Comparison of ENCODE assay signal across 9 cellular contexts in the genomic region with DNA sequence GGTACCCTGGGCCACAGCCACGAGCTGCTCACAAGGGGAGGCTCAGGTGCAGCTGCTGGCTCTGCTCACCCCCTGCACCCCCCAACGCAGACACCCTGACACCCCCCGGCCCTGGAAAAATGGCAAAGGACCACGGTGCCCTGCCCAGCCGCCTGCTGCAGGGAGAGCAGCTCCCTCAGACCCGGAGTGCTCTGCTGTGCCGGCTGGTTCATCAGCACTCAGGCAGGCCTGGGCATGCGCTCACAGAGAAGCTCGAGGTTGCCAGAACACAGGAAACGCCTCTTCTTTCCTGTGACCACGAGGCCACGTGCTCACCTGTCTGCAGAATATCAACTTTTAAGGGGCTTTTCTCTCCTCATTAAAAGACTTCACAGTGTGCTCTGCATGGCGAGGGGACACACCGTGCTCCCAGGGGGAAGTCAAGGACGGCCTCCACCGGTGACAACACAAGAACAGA. TPM values are rescaled to one million over a fixed set of nuclear protein-coding genes. Genes with fewer than 3 reads are reported as not detected.
A peak's percentile ranks its signal among the peaks of the same experiment; 100 is the strongest.
DNase-seq lines count a peak whose midpoint lies in the region; ATAC-seq, FAIRE-seq and TF ChIP-seq lines count a peak whose summit lies in the region.
"Had no signal": no experiment of that assay in that cellular context is flagged by ENCODE, and none has a peak within 500 bp of the region (broad histone marks: within the 10 kb centered on the region; RNA-seq: fewer than 3 reads in every experiment).

No MANE protein-coding gene starts in this region.

- no peak overlapping the region for H2AK5ac ChIP-seq in H9 (ENCODE audit: insufficient read length, low read length)

- TF ChIP-seq CTCF in H9 (conservative IDR thresholded peaks at IDR 0.05) (no peak), astrocyte (IDR thresholded peaks at IDR 0.05; ENCODE audit: insufficient read depth, low read depth, low read length) (no peak), testis (IDR thresholded peaks at IDR 0.05) (no peak), D721Med (IDR thresholded peaks at IDR 0.05; ENCODE audit: insufficient read depth, missing control alignments) (no peak)

- no peak overlapping the region for H2BK20ac ChIP-seq in H9 (ENCODE audit: low read depth, low read length, poor library complexity, severe bottlenecking)

- ATAC-seq in GM19351 (IDR thresholded peaks at IDR 0.05; ENCODE audit: unreplicated experiment) (no peak), GM19324 (IDR thresholded peaks at IDR 0.05; ENCODE audit: low FRiP score, unreplicated experiment) (no peak)

- no peak overlapping the region for H3K9ac ChIP-seq in H9 (ENCODE audit: extremely low read depth, insufficient read length, low read length)
- H3K9ac ChIP-seq in astrocyte (ENCODE audit: low read length): no peak overlapping the region

- H3K4me3 ChIP-seq in astrocyte (ENCODE audit: insufficient read depth, low read depth, low read length): no peak overlapping the region
- no peak overlapping the region for H3K4me3 ChIP-seq in testis
- H3K4me3 ChIP-seq: lung had no signal

- H3K4me3 Mint-ChIP-seq in H9 (no peak overlapping the region), astrocyte (ENCODE audit: unreplicated experiment) (no peak overlapping the region)
- peak overlapping the region; percentile 50 for H3K4me3 Mint-ChIP-seq in T-helper 1 cell treated with Interleukin-12 subunit alpha and Interleukin-12 subunit beta and Interleukin-4 antibody, amounts not matched to agents 30 μg/mL and 1 μg/mL, for 36 hours

- no peaks in the 10 kb centered on the region for H3K23me2 ChIP-seq in H9 (ENCODE audit: insufficient read length, low read depth, low read length, poor library complexity, severe bottlenecking)

- no peak overlapping the region for H4K5ac ChIP-seq in H9 (ENCODE audit: insufficient read length, low read depth, low read length)

- H2AFZ ChIP-seq in H9 (ENCODE audit: low read length): no peak overlapping the region
- no peak overlapping the region for H2AFZ ChIP-seq in astrocyte (ENCODE audit: low read depth, low read length)

- no peak overlapping the region for H3K56ac ChIP-seq in H9 (ENCODE audit: insufficient read length, low read depth, low read length)

- no peaks in the 10 kb centered on the region; a peak in 1 of 5 replicates for H3K9me3 Mint-ChIP-seq in H9
- H3K9me3 Mint-ChIP-seq in T-helper 1 cell treated with Interleukin-12 subunit alpha and Interleukin-12 subunit beta and Interleukin-4 antibody, amounts not matched to agents 30 μg/mL and 1 μg/mL, for 36 hours: no peaks in the 10 kb centered on the region
- H3K9me3 Mint-ChIP-seq in astrocyte (ENCODE audit: unreplicated experiment): no peaks in the 10 kb centered on the region

- H4K20me1 ChIP-seq in H9 (ENCODE audit: control insufficient read depth, insufficient read depth, insufficient read length): no peaks in the 10 kb centered on the region
- peaks cover 32% of the 10 kb centered on the region for H4K20me1 ChIP-seq in astrocyte (ENCODE audit: insufficient read depth, low read length)

- no peak for FAIRE-seq in astrocyte (lab: Jason Lieb, UNC)
- FAIRE-seq in D721Med (lab: Jason Lieb, UNC): no peak

- no peak overlapping the region for H3K23ac ChIP-seq in H9 (ENCODE audit: insufficient read length, low read depth, low read length)

- H3K4me1 Mint-ChIP-seq in H9: peaks cover under 1 to 2% of the 10 kb centered on the region in 2 experiments; a peak in 1 of 4 replicates
- H3K4me1 Mint-ChIP-seq in T-helper 1 cell treated with Interleukin-12 subunit alpha and Interleukin-12 subunit beta and Interleukin-4 antibody, amounts not matched to agents 30 μg/mL and 1 μg/mL, for 36 hours (ENCODE audit: low read depth): peaks cover 9% of the 10 kb centered on the region
- H3K4me1 Mint-ChIP-seq in astrocyte (ENCODE audit: low read depth, unreplicated experiment): peaks cover 4% of the 10 kb centered on the region

- H2BK120ac ChIP-seq in H9 (ENCODE audit: low read depth, low read length, poor library complexity, severe bottlenecking): no peak overlapping the region

- H3K14ac ChIP-seq in H9 (ENCODE audit: insufficient read depth, low read length): no peak overlapping the region

- H3K4me2 ChIP-seq in H9 (ENCODE audit: insufficient read depth, insufficient read length, low read length) (no peak overlapping the region), astrocyte (ENCODE audit: low read length) (no peak overlapping the region)

- H4K91ac ChIP-seq in H9 (ENCODE audit: insufficient read length, low read depth, low read length): no peak overlapping the region

- no peaks in the 10 kb centered on the region for H3K79me2 ChIP-seq in H9 (ENCODE audit: insufficient read depth, low read length)
- no peaks in the 10 kb centered on the region for H3K79me2 ChIP-seq in astrocyte (ENCODE audit: insufficient read depth, low read length)

- H3K27me3 Mint-ChIP-seq in H9 (ENCODE audit: low read depth) (peaks cover 13% of the 10 kb centered on the region), astrocyte (ENCODE audit: low read depth, unreplicated experiment) (no peaks in the 10 kb centered on the region)
- no peaks in the 10 kb centered on the region for H3K27me3 Mint-ChIP-seq in T-helper 1 cell treated with Interleukin-12 subunit alpha and Interleukin-12 subunit beta and Interleukin-4 antibody, amounts not matched to agents 30 μg/mL and 1 μg/mL, for 36 hours (ENCODE audit: low read depth)

- H3K18ac ChIP-seq in H9 (ENCODE audit: insufficient read length, low read depth, low read length): no peak overlapping the region

- H3K27me3 ChIP-seq in H9 (ENCODE audit: insufficient read depth, low read length): no peaks in the 10 kb centered on the region
- peaks cover 3% of the 10 kb centered on the region for H3K27me3 ChIP-seq in astrocyte (ENCODE audit: insufficient read depth, low read length)
- no peaks in the 10 kb centered on the region for H3K27me3 ChIP-seq in testis

- H3K9me3 ChIP-seq in H9 (ENCODE audit: control insufficient read depth, low read depth, low read length): no peaks in the 10 kb centered on the region
- H3K9me3 ChIP-seq in astrocyte (ENCODE audit: insufficient read depth, low read depth, low read length): no peaks in the 10 kb centered on the region
- H3K9me3 ChIP-seq in testis: no peaks in the 10 kb centered on the region

- peaks cover 1% of the 10 kb centered on the region for H3K36me3 ChIP-seq in astrocyte (ENCODE audit: insufficient read depth, low read length)
- H3K36me3 ChIP-seq in testis (ENCODE audit: low read depth, missing control alignments): no peaks in the 10 kb centered on the region

- no peak overlapping the region for H3K4ac ChIP-seq in H9 (ENCODE audit: low read depth, low read length)

- H3K27ac Mint-ChIP-seq in H9 (peak overlapping the region in 2 of 3 experiments; percentile 85 to 89; a peak in 4 of 7 replicates), astrocyte (ENCODE audit: unreplicated experiment) (peak overlapping the region; percentile 53)
- peak overlapping the region; percentile 78 for H3K27ac Mint-ChIP-seq in T-helper 1 cell treated with Interleukin-12 subunit alpha and Interleukin-12 subunit beta and Interleukin-4 antibody, amounts not matched to agents 30 μg/mL and 1 μg/mL, for 36 hours

- intact Hi-C loops in testis (cut with DNase I; ENCODE audit: low total_unique reads): no loop called here

- H3T11ph ChIP-seq in H9 (ENCODE audit: low read length): no peak overlapping the region

- no peaks in the 10 kb centered on the region for H3K79me1 ChIP-seq in H9 (ENCODE audit: insufficient read depth, low read depth, low read length, poor library complexity, severe bottlenecking)

- peaks cover 7 to 37% (median 33%) of the 10 kb centered on the region in 3 experiments; a peak in 6 of 7 replicates for H3K36me3 Mint-ChIP-seq in H9 (ENCODE audit: insufficient read depth in 1 of 3, low read depth in 3 of 3)
- peaks cover 12% of the 10 kb centered on the region for H3K36me3 Mint-ChIP-seq in T-helper 1 cell treated with Interleukin-12 subunit alpha and Interleukin-12 subunit beta and Interleukin-4 antibody, amounts not matched to agents 30 μg/mL and 1 μg/mL, for 36 hours (ENCODE audit: low read depth)
- H3K36me3 Mint-ChIP-seq in astrocyte (ENCODE audit: low read depth, unreplicated experiment): peaks cover 10% of the 10 kb centered on the region

- no peak overlapping the region for H3K27ac ChIP-seq in H9 (ENCODE audit: insufficient read length, low read depth, low read length)
- no peak overlapping the region for H3K27ac ChIP-seq in astrocyte (ENCODE audit: low read depth, low read length)
- H3K27ac ChIP-seq in testis: peak overlapping the region in 1 of 2 donors; percentile 11

- WGBS in H9 (ENCODE audit: extremely low coverage, insufficient read length, low lambda C conversion rate): no CpG with 5 or more reads among the region's 16 CpGs
- WGBS in testis, 2 donors: 75 to 79% methylated on average over 15 to 16 of the region's 16 CpGs

- DNase-seq in H9: no peak
- DNase-seq in astrocyte (ENCODE audit: low read depth): no peak
- DNase-seq in stimulated activated CD8-positive, alpha-beta memory T cell treated with anti-CD3 and anti-CD28 coated beads, Interleukin-15, amount 100 ng/mL, for 1 hour (ENCODE audit: low read depth): peak; percentile 31
- DNase-seq in testis: no peak
- DNase-seq in D721Med (ENCODE audit: insufficient read length, low spot score): no peak

- H4K8ac ChIP-seq in H9 (replicated peaks; ENCODE audit: insufficient read length, low read depth, low read length): no peak overlapping the region

- H2BK15ac ChIP-seq in H9 (ENCODE audit: low read depth, low read length): no peak overlapping the region

- H2BK5ac ChIP-seq in H9 (ENCODE audit: insufficient read length, low read length): no peak overlapping the region

- H3K4me1 ChIP-seq in H9 (ENCODE audit: insufficient read depth, low read length) (no peaks in the 10 kb centered on the region), astrocyte (ENCODE audit: insufficient read depth, low read length) (no peaks in the 10 kb centered on the region), testis (peaks cover 8% of the 10 kb centered on the region)

- no peak for TF ChIP-seq POLR2A in testis (IDR thresholded peaks at IDR 0.05)

- H2BK12ac ChIP-seq in H9 (ENCODE audit: insufficient read length, low read depth, low read length): no peak overlapping the region

RNA-seq across cellular contexts. Expression of a gene that starts 4.3 kb away (rescaled TPM):
- total RNA-seq in H9 (2021) (4.4 and 4.7 TPM in 2 replicates), astrocyte (3.9 and 4.7 TPM in 2 replicates), testis (1 to 10 TPM; 4.7 to 7.7 TPM)
- polyA plus RNA-seq in testis (ENCODE audit: insufficient read depth, low read depth, low replicate concordance): 2.7 TPM

RNA-seq across cellular contexts. Expression of a gene that starts 18.8 kb away (rescaled TPM):
- 27.0 and 27.1 TPM in 2 replicates for total RNA-seq in H9 (2021)
- total RNA-seq in astrocyte: 22.4 and 27.5 TPM in 2 replicates
- 10 to 100 TPM; 26.1 to 37.3 TPM for total RNA-seq in testis
- polyA plus RNA-seq in testis (ENCODE audit: insufficient read depth, low read depth, low replicate concordance): 8.5 TPM

RNA-seq across cellular contexts. Expression of a gene that starts 19.1 kb away (rescaled TPM):
- total RNA-seq in H9 (2021) (82.0 and 84.7 TPM in 2 replicates), astrocyte (175 and 180 TPM in 2 replicates), testis (100 to 1,000 TPM; 146 to 158 TPM)
- 167 TPM for polyA plus RNA-seq in testis (ENCODE audit: insufficient read depth, low read depth, low replicate concordance)

RNA-seq across cellular contexts. Expression of a gene that starts 22.8 kb away (rescaled TPM):
- total RNA-seq in H9 (2021) (83.4 and 84.0 TPM in 2 replicates), astrocyte (58.7 and 67.4 TPM in 2 replicates), testis (100 to 1,000 TPM; 133 to 139 TPM)
- 203 TPM for polyA plus RNA-seq in testis (ENCODE audit: insufficient read depth, low read depth, low replicate concordance)

RNA-seq across cellular contexts. Expression of a gene that starts 29.4 kb away (rescaled TPM):
- 4.0 and 5.8 TPM in 2 replicates for total RNA-seq in H9 (2021)
- total RNA-seq in astrocyte: 4.4 and 5.0 TPM in 2 replicates
- total RNA-seq in testis: 10 to 100 TPM; 49.9 to 58.7 TPM
- polyA plus RNA-seq in testis (ENCODE audit: insufficient read depth, low read depth, low replicate concordance): 21.0 TPM
